1 cellular context compared by ENCODE assay signal in the genomic region with DNA sequence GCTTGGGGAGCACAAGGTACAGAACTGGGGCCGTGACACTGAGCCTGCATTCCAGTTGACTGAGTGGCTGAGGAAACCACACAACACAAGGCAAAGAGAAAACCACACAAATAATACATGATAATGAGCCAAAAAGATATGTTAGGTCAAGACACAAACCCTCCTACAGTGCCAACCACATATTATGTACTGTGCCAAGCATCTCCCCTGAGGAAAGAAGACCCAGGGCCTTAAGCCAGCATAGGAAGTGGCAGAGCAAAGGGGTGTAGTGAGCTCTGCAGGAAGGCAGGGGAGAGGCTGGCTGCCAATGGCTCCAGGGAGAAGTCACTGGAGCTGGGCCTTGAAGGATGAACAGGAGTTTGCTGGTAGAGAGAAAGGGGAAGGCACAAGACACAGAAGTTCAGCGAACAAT.
TF ChIP-seq lines count a peak whose summit lies in the region.

No MANE protein-coding gene starts in this region.

TF ChIP-seq in IMR-90, 13 proteins besides CTCF, POLR2A, EP300 and RAD21:
- TF ChIP-seq CHD1 (IDR thresholded peaks at IDR 0.05; ENCODE audit: low read depth, low read length) (no peak), BHLHE40 (IDR thresholded peaks at IDR 0.05; ENCODE audit: low read depth, low read length) (no peak), NFE2L2 (IDR thresholded peaks at IDR 0.05; ENCODE audit: low read depth, low read length) (no peak), RFX5 (IDR thresholded peaks at IDR 0.05; ENCODE audit: low read depth, low read length) (no peak), SMC3 (IDR thresholded peaks at IDR 0.05; ENCODE audit: low read depth, low read length) (no peak), MAZ (IDR thresholded peaks at IDR 0.05; ENCODE audit: borderline replicate concordance, low read depth, low read length) (no peak), MXI1 (IDR thresholded peaks at IDR 0.05; ENCODE audit: borderline replicate concordance, low read depth, low read length) (no peak)
